ENCODE assay signal across 26 cellular contexts in the genomic region with DNA sequence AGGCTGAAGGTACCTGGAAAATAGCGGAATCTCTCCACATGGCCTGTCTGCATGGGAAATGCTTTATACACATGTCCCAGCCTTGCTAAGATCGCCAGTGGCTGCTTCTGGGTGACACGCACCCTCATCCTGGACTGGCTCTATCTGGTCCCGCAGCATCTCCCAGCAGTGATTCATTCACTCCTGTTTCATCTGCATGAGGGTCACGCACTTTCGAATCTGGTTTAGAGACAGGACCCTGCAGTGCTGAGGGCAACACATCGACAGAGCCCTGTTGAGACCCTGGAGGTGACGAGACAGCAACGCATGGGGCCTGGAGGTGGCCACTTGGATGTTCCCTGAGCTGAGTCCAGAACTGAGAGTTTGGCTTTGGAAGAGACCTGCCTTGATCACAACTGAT.
"Had no signal": no experiment of that assay in that cellular context is flagged by ENCODE, and none has a peak within 500 bp of the region (broad histone marks: within the 10 kb centered on the region; RNA-seq: fewer than 3 reads in every experiment).

No MANE protein-coding gene starts in this region.

- DNase-seq: cerebellar nuclear complex; dorsolateral prefrontal cortex; effector CD4-positive, alpha-beta T cell; foreskin fibroblast; gastrocnemius medialis; kidney; naive B cell; ovary; right lobe of liver; small intestine; stimulated activated CD4-positive, alpha-beta T cell treated with anti-CD3 and anti-CD28 coated beads, Interleukin-15, amount 100 ng/mL, for 24 hours; stimulated activated CD4-positive, alpha-beta T cell treated with anti-CD3 and anti-CD28 coated beads, Interleukin-2, amount 100 ng/mL, for 48 hours; stimulated activated naive CD4-positive, alpha-beta T cell; stimulated activated naive CD8-positive, alpha-beta T cell treated with anti-CD3 and anti-CD28 coated beads, Interleukin-15, amount 100 ng/mL, for 72 hours; substantia nigra; testis; upper lobe of right lung had no signal

- H3K36me3 ChIP-seq: gastrocnemius medialis, ovary, right lobe of liver, tibial nerve, upper lobe of right lung, uterus had no signal

- H3K4me1 Mint-ChIP-seq: memory B cell; naive B cell; stimulated activated naive CD8-positive, alpha-beta T cell treated with anti-CD3 and anti-CD28 coated beads, Interleukin-15, amount 100 ng/mL, for 72 hours had no signal

- H3K4me3 Mint-ChIP-seq: memory B cell; naive B cell; natural killer cell treated with Interleukin-12 subunit alpha and Interleukin-12 subunit beta and Interleukin-15 and Interleukin-18, amount 100 ng/mL, for 72 hours; neural crest cell; stimulated activated naive CD8-positive, alpha-beta T cell treated with anti-CD3 and anti-CD28 coated beads, Interleukin-15, amount 100 ng/mL, for 72 hours had no signal

- H3K27me3 Mint-ChIP-seq: memory B cell, naive B cell had no signal

- H3K27me3 ChIP-seq: ovary, right lobe of liver, testis, tibial nerve, upper lobe of right lung, uterus had no signal

- H3K4me3 ChIP-seq: dorsolateral prefrontal cortex, gastrocnemius medialis, lung, ovary, right lobe of liver, testis, tibial nerve, upper lobe of right lung, uterus had no signal

- H3K27ac ChIP-seq: dorsolateral prefrontal cortex, epithelial cell of prostate, gastrocnemius medialis, ovary, right lobe of liver, tibial nerve, upper lobe of right lung had no signal

- H3K9me3 ChIP-seq: gastrocnemius medialis, ovary, right lobe of liver, testis, tibial nerve, upper lobe of right lung, uterus had no signal

- H3K9me3 Mint-ChIP-seq: memory B cell; natural killer cell treated with Interleukin-12 subunit alpha and Interleukin-12 subunit beta and Interleukin-15 and Interleukin-18, amount 100 ng/mL, for 72 hours; neural crest cell; stimulated activated naive CD8-positive, alpha-beta T cell treated with anti-CD3 and anti-CD28 coated beads, Interleukin-15, amount 100 ng/mL, for 72 hours had no signal

- H3K27ac Mint-ChIP-seq: memory B cell; naive B cell; natural killer cell treated with Interleukin-12 subunit alpha and Interleukin-12 subunit beta and Interleukin-15 and Interleukin-18, amount 100 ng/mL, for 72 hours had no signal

- ATAC-seq: esophagus mucosa; gastrocnemius medialis; left lobe of liver; natural killer cell treated with Interleukin-12 subunit alpha and Interleukin-12 subunit beta and Interleukin-15 and Interleukin-18, amount 100 ng/mL, for 72 hours; right lobe of liver; stimulated activated naive CD8-positive, alpha-beta T cell treated with anti-CD3 and anti-CD28 coated beads, Interleukin-15, amount 100 ng/mL, for 72 hours; upper lobe of right lung had no signal

- H3K4me1 ChIP-seq: gastrocnemius medialis, right lobe of liver had no signal

- H3K36me3 Mint-ChIP-seq: memory B cell; naive B cell; natural killer cell treated with Interleukin-12 subunit alpha and Interleukin-12 subunit beta and Interleukin-15 and Interleukin-18, amount 100 ng/mL, for 72 hours had no signal
